Comparison of ENCODE assay signal across 1 cellular context in genomic region chr6:143615785-143616184, GRCh38.
TF ChIP-seq lines count a peak whose summit lies in the region.

No MANE protein-coding gene starts in this region.

TF ChIP-seq in GM23338, 12 proteins besides CTCF, POLR2A, EP300 and RAD21:
- TF ChIP-seq, protein P1, sequence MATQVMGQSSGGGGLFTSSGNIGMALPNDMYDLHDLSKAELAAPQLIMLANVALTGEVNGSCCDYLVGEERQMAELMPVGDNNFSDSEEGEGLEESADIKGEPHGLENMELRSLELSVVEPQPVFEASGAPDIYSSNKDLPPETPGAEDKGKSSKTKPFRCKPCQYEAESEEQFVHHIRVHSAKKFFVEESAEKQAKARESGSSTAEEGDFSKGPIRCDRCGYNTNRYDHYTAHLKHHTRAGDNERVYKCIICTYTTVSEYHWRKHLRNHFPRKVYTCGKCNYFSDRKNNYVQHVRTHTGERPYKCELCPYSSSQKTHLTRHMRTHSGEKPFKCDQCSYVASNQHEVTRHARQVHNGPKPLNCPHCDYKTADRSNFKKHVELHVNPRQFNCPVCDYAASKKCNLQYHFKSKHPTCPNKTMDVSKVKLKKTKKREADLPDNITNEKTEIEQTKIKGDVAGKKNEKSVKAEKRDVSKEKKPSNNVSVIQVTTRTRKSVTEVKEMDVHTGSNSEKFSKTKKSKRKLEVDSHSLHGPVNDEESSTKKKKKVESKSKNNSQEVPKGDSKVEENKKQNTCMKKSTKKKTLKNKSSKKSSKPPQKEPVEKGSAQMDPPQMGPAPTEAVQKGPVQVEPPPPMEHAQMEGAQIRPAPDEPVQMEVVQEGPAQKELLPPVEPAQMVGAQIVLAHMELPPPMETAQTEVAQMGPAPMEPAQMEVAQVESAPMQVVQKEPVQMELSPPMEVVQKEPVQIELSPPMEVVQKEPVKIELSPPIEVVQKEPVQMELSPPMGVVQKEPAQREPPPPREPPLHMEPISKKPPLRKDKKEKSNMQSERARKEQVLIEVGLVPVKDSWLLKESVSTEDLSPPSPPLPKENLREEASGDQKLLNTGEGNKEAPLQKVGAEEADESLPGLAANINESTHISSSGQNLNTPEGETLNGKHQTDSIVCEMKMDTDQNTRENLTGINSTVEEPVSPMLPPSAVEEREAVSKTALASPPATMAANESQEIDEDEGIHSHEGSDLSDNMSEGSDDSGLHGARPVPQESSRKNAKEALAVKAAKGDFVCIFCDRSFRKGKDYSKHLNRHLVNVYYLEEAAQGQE (IDR thresholded peaks at IDR 0.05; ENCODE audit: unreplicated experiment) = no peak
- TF ChIP-seq ZNF114 (CRISPR knock-in tag; IDR thresholded peaks at IDR 0.05) (no peak), ZNF331 (CRISPR knock-in tag; IDR thresholded peaks at IDR 0.05; ENCODE audit: low read depth) (no peak), EZH2phosphoT487 (IDR thresholded peaks at IDR 0.05; ENCODE audit: unreplicated experiment) (no peak), NANOG (IDR thresholded peaks at IDR 0.05; ENCODE audit: borderline replicate concordance) (no peak), STAT1 (IDR thresholded peaks at IDR 0.05; ENCODE audit: unreplicated experiment) (no peak), EZH2 (IDR thresholded peaks at IDR 0.05; ENCODE audit: low read depth, unreplicated experiment) (no peak), CREB1 (CRISPR knock-in tag; IDR thresholded peaks at IDR 0.05; ENCODE audit: low read depth) (no peak), JUNB (IDR thresholded peaks at IDR 0.05; ENCODE audit: unreplicated experiment) (no peak), ETS1 (IDR thresholded peaks at IDR 0.05) (no peak), POLR2AphosphoS5 (IDR thresholded peaks at IDR 0.05; ENCODE audit: low read depth) (no peak)
- TF ChIP-seq, protein P2, sequence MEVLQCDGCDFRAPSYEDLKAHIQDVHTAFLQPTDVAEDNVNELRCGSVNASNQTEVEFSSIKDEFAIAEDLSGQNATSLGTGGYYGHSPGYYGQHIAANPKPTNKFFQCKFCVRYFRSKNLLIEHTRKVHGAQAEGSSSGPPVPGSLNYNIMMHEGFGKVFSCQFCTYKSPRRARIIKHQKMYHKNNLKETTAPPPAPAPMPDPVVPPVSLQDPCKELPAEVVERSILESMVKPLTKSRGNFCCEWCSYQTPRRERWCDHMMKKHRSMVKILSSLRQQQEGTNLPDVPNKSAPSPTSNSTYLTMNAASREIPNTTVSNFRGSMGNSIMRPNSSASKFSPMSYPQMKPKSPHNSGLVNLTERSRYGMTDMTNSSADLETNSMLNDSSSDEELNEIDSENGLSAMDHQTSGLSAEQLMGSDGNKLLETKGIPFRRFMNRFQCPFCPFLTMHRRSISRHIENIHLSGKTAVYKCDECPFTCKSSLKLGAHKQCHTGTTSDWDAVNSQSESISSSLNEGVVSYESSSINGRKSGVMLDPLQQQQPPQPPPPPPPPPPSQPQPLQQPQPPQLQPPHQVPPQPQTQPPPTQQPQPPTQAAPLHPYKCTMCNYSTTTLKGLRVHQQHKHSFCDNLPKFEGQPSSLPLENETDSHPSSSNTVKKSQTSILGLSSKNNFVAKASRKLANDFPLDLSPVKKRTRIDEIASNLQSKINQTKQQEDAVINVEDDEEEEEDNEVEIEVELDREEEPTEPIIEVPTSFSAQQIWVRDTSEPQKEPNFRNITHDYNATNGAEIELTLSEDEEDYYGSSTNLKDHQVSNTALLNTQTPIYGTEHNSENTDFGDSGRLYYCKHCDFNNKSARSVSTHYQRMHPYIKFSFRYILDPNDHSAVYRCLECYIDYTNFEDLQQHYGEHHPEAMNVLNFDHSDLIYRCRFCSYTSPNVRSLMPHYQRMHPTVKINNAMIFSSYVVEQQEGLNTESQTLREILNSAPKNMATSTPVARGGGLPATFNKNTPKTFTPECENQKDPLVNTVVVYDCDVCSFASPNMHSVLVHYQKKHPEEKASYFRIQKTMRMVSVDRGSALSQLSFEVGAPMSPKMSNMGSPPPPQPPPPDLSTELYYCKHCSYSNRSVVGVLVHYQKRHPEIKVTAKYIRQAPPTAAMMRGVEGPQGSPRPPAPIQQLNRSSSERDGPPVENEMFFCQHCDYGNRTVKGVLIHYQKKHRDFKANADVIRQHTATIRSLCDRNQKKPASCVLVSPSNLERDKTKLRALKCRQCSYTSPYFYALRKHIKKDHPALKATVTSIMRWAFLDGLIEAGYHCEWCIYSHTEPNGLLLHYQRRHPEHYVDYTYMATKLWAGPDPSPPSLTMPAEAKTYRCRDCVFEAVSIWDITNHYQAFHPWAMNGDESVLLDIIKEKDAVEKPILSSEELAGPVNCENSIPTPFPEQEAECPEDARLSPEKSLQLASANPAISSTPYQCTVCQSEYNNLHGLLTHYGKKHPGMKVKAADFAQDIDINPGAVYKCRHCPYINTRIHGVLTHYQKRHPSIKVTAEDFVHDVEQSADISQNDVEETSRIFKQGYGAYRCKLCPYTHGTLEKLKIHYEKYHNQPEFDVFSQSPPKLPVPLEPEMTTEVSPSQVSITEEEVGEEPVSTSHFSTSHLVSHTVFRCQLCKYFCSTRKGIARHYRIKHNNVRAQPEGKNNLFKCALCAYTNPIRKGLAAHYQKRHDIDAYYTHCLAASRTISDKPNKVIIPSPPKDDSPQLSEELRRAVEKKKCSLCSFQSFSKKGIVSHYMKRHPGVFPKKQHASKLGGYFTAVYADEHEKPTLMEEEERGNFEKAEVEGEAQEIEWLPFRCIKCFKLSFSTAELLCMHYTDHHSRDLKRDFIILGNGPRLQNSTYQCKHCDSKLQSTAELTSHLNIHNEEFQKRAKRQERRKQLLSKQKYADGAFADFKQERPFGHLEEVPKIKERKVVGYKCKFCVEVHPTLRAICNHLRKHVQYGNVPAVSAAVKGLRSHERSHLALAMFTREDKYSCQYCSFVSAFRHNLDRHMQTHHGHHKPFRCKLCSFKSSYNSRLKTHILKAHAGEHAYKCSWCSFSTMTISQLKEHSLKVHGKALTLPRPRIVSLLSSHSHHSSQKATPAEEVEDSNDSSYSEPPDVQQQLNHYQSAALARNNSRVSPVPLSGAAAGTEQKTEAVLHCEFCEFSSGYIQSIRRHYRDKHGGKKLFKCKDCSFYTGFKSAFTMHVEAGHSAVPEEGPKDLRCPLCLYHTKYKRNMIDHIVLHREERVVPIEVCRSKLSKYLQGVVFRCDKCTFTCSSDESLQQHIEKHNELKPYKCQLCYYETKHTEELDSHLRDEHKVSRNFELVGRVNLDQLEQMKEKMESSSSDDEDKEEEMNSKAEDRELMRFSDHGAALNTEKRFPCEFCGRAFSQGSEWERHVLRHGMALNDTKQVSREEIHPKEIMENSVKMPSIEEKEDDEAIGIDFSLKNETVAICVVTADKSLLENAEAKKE (CRISPR knock-in tag; IDR thresholded peaks at IDR 0.05) = no peak
TF ChIP-seq in GM23338: peak in this region for 0.
